ENCODE assay signal across 15 cellular contexts in genomic region chr1:169184812-169185211, GRCh38.
DNase-seq lines count a peak whose midpoint lies in the region; ATAC-seq and TF ChIP-seq lines count a peak whose summit lies in the region.
"Had no signal": no experiment of that assay in that cellular context is flagged by ENCODE, and none has a peak within 500 bp of the region (broad histone marks: within the 10 kb centered on the region; RNA-seq: fewer than 3 reads in every experiment).

No MANE protein-coding gene starts in this region.

- peak; percentile 62 for DNase-seq in DMS79 treated with DMSO at 0.1 percent for 48 hours (lab: John Stamatoyannopoulos, UW)
- DNase-seq in NCI-H1105 treated with DMSO at 0.1 percent for 48 hours (lab: John Stamatoyannopoulos, UW), result peak; percentile 44
- DNase-seq in NCI-H2171 (lab: John Stamatoyannopoulos, UW), result peak; percentile 26
- peak; percentile 6 for DNase-seq in neural progenitor cell (ENCODE audit: low spot score)
- no peak for DNase-seq in NCI-H748 (lab: John Stamatoyannopoulos, UW; ENCODE audit: unreplicated experiment)
- DNase-seq: Calu3; CD8-positive, alpha-beta T cell; IMR-90; NCI-H2029; NCI-H748 treated with DMSO at 0.1 percent for 48 hours; T1000 had no signal

- H3K9ac ChIP-seq in neural progenitor cell, result no peak overlapping the region
- H3K9ac ChIP-seq: BLaER1 treated with 17β-estradiol and CSF1 and Interleukin-3, amounts not matched to agents 10 nM and 100 nM had no signal

- ATAC-seq in HG03520 (IDR thresholded peaks at IDR 0.05; ENCODE audit: unreplicated experiment) (no peak), GM21515 (IDR thresholded peaks at IDR 0.05; ENCODE audit: unreplicated experiment) (no peak)
- ATAC-seq: CD8-positive, alpha-beta T cell had no signal

- no peaks in the 10 kb centered on the region for H3K4me1 Mint-ChIP-seq in neural progenitor cell

- H3K79me2 ChIP-seq in neural progenitor cell (ENCODE audit: low read depth), result no peaks in the 10 kb centered on the region

- H3K4me3 ChIP-seq in neural progenitor cell, result no peak overlapping the region
- H3K4me3 ChIP-seq: BLaER1 treated with 17β-estradiol and CSF1 and Interleukin-3, amounts not matched to agents 10 nM and 100 nM had no signal

- peaks cover 5% of the 10 kb centered on the region for H3K4me1 ChIP-seq in neural progenitor cell
- H3K4me1 ChIP-seq: BLaER1 treated with 17β-estradiol and CSF1 and Interleukin-3, amounts not matched to agents 10 nM and 100 nM had no signal

- H3K36me3 ChIP-seq in neural progenitor cell, result no peaks in the 10 kb centered on the region
- H3K36me3 ChIP-seq: BLaER1 treated with 17β-estradiol and CSF1 and Interleukin-3, amounts not matched to agents 10 nM and 100 nM had no signal

- no peaks in the 10 kb centered on the region for H3K9me3 ChIP-seq in neural progenitor cell (ENCODE audit: low read depth)
- H3K9me3 ChIP-seq: BLaER1 treated with 17β-estradiol and CSF1 and Interleukin-3, amounts not matched to agents 10 nM and 100 nM had no signal

- H3K27me3 Mint-ChIP-seq in neural progenitor cell (ENCODE audit: insufficient read depth, low read depth), result no peaks in the 10 kb centered on the region

- no peaks in the 10 kb centered on the region for H4K20me1 ChIP-seq in neural progenitor cell (ENCODE audit: low read depth)
- H4K20me1 ChIP-seq: BLaER1 treated with 17β-estradiol and CSF1 and Interleukin-3, amounts not matched to agents 10 nM and 100 nM had no signal

- no peaks in the 10 kb centered on the region for H3K27me3 ChIP-seq in neural progenitor cell
- H3K27me3 ChIP-seq: BLaER1 treated with 17β-estradiol and CSF1 and Interleukin-3, amounts not matched to agents 10 nM and 100 nM had no signal

- no peak for TF ChIP-seq CTCF in neural progenitor cell (IDR thresholded peaks at IDR 0.05)

- no peak overlapping the region for H3K27ac Mint-ChIP-seq in neural progenitor cell
- H3K27ac Mint-ChIP-seq: CD8-positive, alpha-beta T cell had no signal

- no peak overlapping the region for H2AFZ ChIP-seq in neural progenitor cell (replicated peaks)

- no peak overlapping the region for H3K27ac ChIP-seq in neural progenitor cell
- H3K27ac ChIP-seq: BLaER1 treated with 17β-estradiol and CSF1 and Interleukin-3, amounts not matched to agents 10 nM and 100 nM; HL-60 had no signal

- H3K36me3 Mint-ChIP-seq in neural progenitor cell, result no peaks in the 10 kb centered on the region
- H3K36me3 Mint-ChIP-seq: CD8-positive, alpha-beta T cell had no signal

- no peak overlapping the region for H3K4me3 Mint-ChIP-seq in neural progenitor cell
- H3K4me3 Mint-ChIP-seq: CD8-positive, alpha-beta T cell had no signal

- no peaks in the 10 kb centered on the region for H3F3A ChIP-seq in neural progenitor cell (ENCODE audit: low read depth)

- H3K9me3 Mint-ChIP-seq in neural progenitor cell, result no peaks in the 10 kb centered on the region
- H3K9me3 Mint-ChIP-seq: CD8-positive, alpha-beta T cell had no signal

- H3K4me2 ChIP-seq in neural progenitor cell, result no peak overlapping the region
- H3K4me2 ChIP-seq: BLaER1 treated with 17β-estradiol and CSF1 and Interleukin-3, amounts not matched to agents 10 nM and 100 nM had no signal
